ENCODE assay signal across 9 cellular contexts in genomic region chr16:72985148-72985882, GRCh38.
DNase-seq lines count a peak whose midpoint lies in the region; ATAC-seq and TF ChIP-seq lines count a peak whose summit lies in the region.
"Had no signal": no experiment of that assay in that cellular context is flagged by ENCODE, and none has a peak within 500 bp of the region (broad histone marks: within the 10 kb centered on the region; RNA-seq: fewer than 3 reads in every experiment).

No MANE protein-coding gene starts in this region.

- TF ChIP-seq CTCF in breast epithelium (IDR thresholded peaks at IDR 0.05) (no peak), OCI-LY7 (conservative IDR thresholded peaks at IDR 0.05; ENCODE audit: low read length) (no peak)

- peak; percentile 89 for DNase-seq in EH (ENCODE audit: low read depth)
- no peak for DNase-seq in breast epithelium (ENCODE audit: low spot score in 2 of 2)
- DNase-seq in COLO668 (lab: John Stamatoyannopoulos, UW; ENCODE audit: unreplicated experiment), result no peak
- no peak for DNase-seq in OCI-LY7 (ENCODE audit: low spot score)
- DNase-seq: activated CD4-positive, alpha-beta memory T cell treated with anti-CD3 and anti-CD28 coated beads, Interleukin-2, amount 10 ng/mL, durations not matched to agents 7 days and 5 days had no signal

- H3K36me3 ChIP-seq in breast epithelium, result no peaks in the 10 kb centered on the region
- no peaks in the 10 kb centered on the region for H3K36me3 ChIP-seq in skeletal muscle tissue (ENCODE audit: control insufficient read depth in 3 of 3, insufficient read depth in 3 of 3, low read length in 3 of 3)
- H3K36me3 ChIP-seq in OCI-LY7 (ENCODE audit: insufficient read depth, low read length), result no peaks in the 10 kb centered on the region

- H2AFZ ChIP-seq in OCI-LY7 (ENCODE audit: low read length), result no peak overlapping the region

- no peaks in the 10 kb centered on the region for H3K79me2 ChIP-seq in OCI-LY7 (ENCODE audit: insufficient read depth, low read depth, low read length)

- H3K9me2 ChIP-seq in OCI-LY7 (ENCODE audit: insufficient read depth, low read length), result no peaks in the 10 kb centered on the region

- H3K9ac ChIP-seq in skeletal muscle tissue (ENCODE audit: low read depth in 1 of 3, low read length in 3 of 3), result peak overlapping the region; percentile 34 to 51 (median 45)

- H4K20me1 ChIP-seq in OCI-LY7 (ENCODE audit: insufficient read depth, low read length), result no peaks in the 10 kb centered on the region

- TF ChIP-seq POLR2A in breast epithelium (IDR thresholded peaks at IDR 0.05), result no peak

- H3K4me3 ChIP-seq in breast epithelium, result peak overlapping the region in 1 of 3 donors; percentile 7
- peak overlapping the region; percentile 2 to 40 (median 16) for H3K4me3 ChIP-seq in skeletal muscle tissue (ENCODE audit: low read length in 3 of 3)
- H3K4me3 ChIP-seq in OCI-LY7 (ENCODE audit: low read depth, low read length, poor library complexity, severe bottlenecking), result no peak overlapping the region

- no peak overlapping the region for H3K4me2 ChIP-seq in OCI-LY7 (ENCODE audit: low read length)

- CTCF ChIA-PET in OCI-LY7 (lab: Charles Lee; ENCODE audit: unreplicated experiment), result no interaction called here

- intact Hi-C loops in breast epithelium (cut with DNase I; ENCODE audit: low total_unique reads) (no loop called here), OCI-LY7 (cut with micrococcal nuclease; ENCODE audit: unreplicated experiment) (no loop called here)

- ATAC-seq in GM18502 (IDR thresholded peaks at IDR 0.05; ENCODE audit: poor library complexity, unreplicated experiment), result no peak
- ATAC-seq in GM21717 (IDR thresholded peaks at IDR 0.05; ENCODE audit: unreplicated experiment), result no peak

- POLR2A ChIA-PET in OCI-LY7 (lab: Charles Lee), result no interaction called here

- no peaks in the 10 kb centered on the region for H3K27me3 ChIP-seq in breast epithelium
- no peaks in the 10 kb centered on the region for H3K27me3 ChIP-seq in layer of hippocampus (ENCODE audit: control insufficient read depth, insufficient read depth, low read length)
- H3K27me3 ChIP-seq in skeletal muscle tissue (ENCODE audit: control insufficient read depth in 3 of 3, insufficient read depth in 3 of 3, low read length in 3 of 3), result no peaks in the 10 kb centered on the region

- no peaks in the 10 kb centered on the region for H3K9me3 ChIP-seq in breast epithelium
- no peaks in the 10 kb centered on the region for H3K9me3 ChIP-seq in skeletal muscle tissue (ENCODE audit: control insufficient read depth in 3 of 3, low read length in 3 of 3)
- no peaks in the 10 kb centered on the region for H3K9me3 ChIP-seq in OCI-LY7 (ENCODE audit: low read length)

- H3K4me1 ChIP-seq in breast epithelium, result no peaks in the 10 kb centered on the region
- H3K4me1 ChIP-seq in skeletal muscle tissue (ENCODE audit: control insufficient read depth in 3 of 3, insufficient read depth in 3 of 3, low read length in 3 of 3), result peaks cover 65 to 70% (median 70%) of the 10 kb centered on the region in 3 donors
- no peaks in the 10 kb centered on the region for H3K4me1 ChIP-seq in OCI-LY7 (ENCODE audit: insufficient read depth, low read length, poor library complexity, severe bottlenecking)

- no TSS peak for BruUV-seq in OCI-LY7 (replicated peaks; lab: Mats Ljungman, UMichigan)

- H3K27ac ChIP-seq in breast epithelium (peak overlapping the region; percentile 57 to 72), layer of hippocampus (ENCODE audit: low read depth, low read length) (peak overlapping the region; percentile 25), skeletal muscle tissue (ENCODE audit: low read depth, low read length) (peak overlapping the region; percentile 80), OCI-LY7 (ENCODE audit: low read depth, low read length, poor library complexity, severe bottlenecking) (no peak overlapping the region)
